22 cellular contexts compared by ENCODE assay signal in the genomic region with DNA sequence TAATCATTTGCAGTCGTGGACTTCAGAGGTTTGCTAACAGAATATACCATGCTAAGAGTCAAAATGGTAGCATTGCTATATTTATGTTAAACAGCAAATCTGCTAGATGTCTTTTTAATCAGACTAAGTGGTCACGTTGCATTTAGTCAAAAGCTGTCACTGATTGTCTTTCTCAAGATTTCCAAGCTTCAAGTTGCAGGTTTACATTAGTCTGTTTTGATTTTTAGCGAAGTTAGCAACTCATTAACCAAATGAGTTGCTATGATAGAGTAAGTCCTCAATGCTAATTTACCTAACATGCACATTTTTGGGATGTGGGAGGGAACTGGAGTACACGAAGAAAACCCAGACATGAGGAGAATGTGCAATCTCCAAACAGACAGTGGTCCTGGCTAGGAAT.
"Had no signal": no experiment of that assay in that cellular context is flagged by ENCODE, and none has a peak within 500 bp of the region (broad histone marks: within the 10 kb centered on the region; RNA-seq: fewer than 3 reads in every experiment).

No MANE protein-coding gene starts in this region.

- H3K27ac ChIP-seq: epithelial cell of prostate, esophagus muscularis mucosa, gastrocnemius medialis, heart right ventricle, neural progenitor cell, ovary, tibial artery, upper lobe of left lung, uterus had no signal

- H3K36me3 ChIP-seq: esophagus muscularis mucosa, gastrocnemius medialis, heart right ventricle, neural progenitor cell, ovary, tibial artery, upper lobe of left lung, uterus had no signal

- H3K4me3 ChIP-seq: esophagus muscularis mucosa, gastrocnemius medialis, heart right ventricle, lung, mucosa of descending colon, neural progenitor cell, ovary, tibial artery, upper lobe of left lung, uterus had no signal

- H2AFZ ChIP-seq: neural progenitor cell had no signal

- H3K9me3 ChIP-seq: esophagus muscularis mucosa, gastrocnemius medialis, mucosa of descending colon, ovary, upper lobe of left lung, uterus had no signal

- H3K4me2 ChIP-seq: neural progenitor cell had no signal

- H3K9ac ChIP-seq: neural progenitor cell had no signal

- H3K4me1 ChIP-seq: neural progenitor cell had no signal

- DNase-seq: effector memory CD4-positive, alpha-beta T cell; gastrocnemius medialis; heart right ventricle; islet precursor cell; left colon; left ventricle myocardium superior; mesendoderm; mucosa of descending colon; natural killer cell; nucleus accumbens; ovary; right cardiac atrium; stimulated activated CD4-positive, alpha-beta T cell treated with anti-CD3 and anti-CD28 coated beads, Interleukin-15, amount 100 ng/mL, for 24 hours; stimulated activated CD4-positive, alpha-beta T cell treated with anti-CD3 and anti-CD28 coated beads, Interleukin-1b, Interleukin-23, amount 100 ng/mL, for 48 hours; stimulated activated CD4-positive, alpha-beta T cell treated with anti-CD3 and anti-CD28 coated beads, Interleukin-4, amount 100 ng/mL, for 24 hours; tibial artery; upper lobe of left lung; uterus had no signal

- H3K27me3 ChIP-seq: esophagus muscularis mucosa, gastrocnemius medialis, heart right ventricle, neural progenitor cell, ovary, tibial artery, upper lobe of left lung, uterus had no signal
